In genomic region chr10:12041766-12042408, GRCh38 we compare ENCODE assay signal across 8 cellular contexts. TPM values are rescaled to one million over a fixed set of nuclear protein-coding genes. Genes with fewer than 3 reads are reported as not detected.
DNase-seq lines count a peak whose midpoint lies in the region; ATAC-seq and TF ChIP-seq lines count a peak whose summit lies in the region.

No MANE protein-coding gene starts in this region.

- no peaks in the 10 kb centered on the region for H3K9me3 ChIP-seq in transverse colon

- TF ChIP-seq EP300 in transverse colon (IDR thresholded peaks at IDR 0.05; ENCODE audit: low read depth), result no peak

- no peak for TF ChIP-seq CTCF in HL-60 (IDR thresholded peaks at IDR 0.05; ENCODE audit: insufficient read depth, low read length)
- TF ChIP-seq CTCF in WTC11 (IDR thresholded peaks at IDR 0.05), result no peak
- no peak for TF ChIP-seq CTCF in endothelial cell (IDR thresholded peaks at IDR 0.05; ENCODE audit: unreplicated experiment)
- TF ChIP-seq CTCF in transverse colon (IDR thresholded peaks at IDR 0.05), result no peak

- H3K27ac Mint-ChIP-seq in WTC11 (peak overlapping the region; percentile 91), endothelial cell (ENCODE audit: unreplicated experiment) (peak overlapping the region; percentile 92)
- H3K27ac Mint-ChIP-seq in natural killer cell treated with Interleukin-12 subunit alpha and Interleukin-12 subunit beta and Interleukin-15 and Interleukin-18, amount 100 ng/mL, for 72 hours, result peak overlapping the region; percentile 99 to 100

- POLR2A ChIA-PET in WTC11 (lab: Charles Lee), result interaction anchor here (0.7 kb wide), 1 partner anchor 55 kb away, joined by 3 read pairs; no protein-coding TSS in a partner anchor

- H3K4me3 Mint-ChIP-seq in WTC11 (peak overlapping the region; percentile 92), endothelial cell (ENCODE audit: unreplicated experiment) (peak overlapping the region; percentile 97)
- H3K4me3 Mint-ChIP-seq in natural killer cell treated with Interleukin-12 subunit alpha and Interleukin-12 subunit beta and Interleukin-15 and Interleukin-18, amount 100 ng/mL, for 72 hours, result peak overlapping the region; percentile 99

- H3K9me3 Mint-ChIP-seq in WTC11, result no peaks in the 10 kb centered on the region
- H3K9me3 Mint-ChIP-seq in endothelial cell (ENCODE audit: unreplicated experiment), result no peaks in the 10 kb centered on the region
- no peaks in the 10 kb centered on the region for H3K9me3 Mint-ChIP-seq in natural killer cell treated with Interleukin-12 subunit alpha and Interleukin-12 subunit beta and Interleukin-15 and Interleukin-18, amount 100 ng/mL, for 72 hours

- H3K36me3 Mint-ChIP-seq in WTC11 (no peaks in the 10 kb centered on the region), endothelial cell (ENCODE audit: low read depth, unreplicated experiment) (peaks cover 6% of the 10 kb centered on the region)
- H3K36me3 Mint-ChIP-seq in natural killer cell treated with Interleukin-12 subunit alpha and Interleukin-12 subunit beta and Interleukin-15 and Interleukin-18, amount 100 ng/mL, for 72 hours, result peaks cover 7% of the 10 kb centered on the region

- peaks cover 21% of the 10 kb centered on the region for H3K4me1 Mint-ChIP-seq in WTC11
- H3K4me1 Mint-ChIP-seq in endothelial cell (ENCODE audit: unreplicated experiment), result peaks cover 13% of the 10 kb centered on the region
- H3K4me1 Mint-ChIP-seq in natural killer cell treated with Interleukin-12 subunit alpha and Interleukin-12 subunit beta and Interleukin-15 and Interleukin-18, amount 100 ng/mL, for 72 hours (ENCODE audit: low read depth in 2 of 2), result peaks cover 27 to 29% of the 10 kb centered on the region in 2 donors

- H3K4me1 ChIP-seq in transverse colon, result peaks cover 5 to 21% (median 16%) of the 10 kb centered on the region in 4 donors

- H3K4me3 ChIP-seq in GM08714 (ENCODE audit: low read length) (peak overlapping the region; percentile 91), HL-60 (replicated peaks; ENCODE audit: insufficient read depth, low read length) (peak overlapping the region; percentile 74), transverse colon (peak overlapping the region; percentile 85 to 98 (median 91))

- 1 to 2% methylated on average over 11 to 26 of the region's 26 CpGs for WGBS in transverse colon (ENCODE audit: low coverage in 1 of 2), 2 donors

- TF ChIP-seq POLR2A in transverse colon (IDR thresholded peaks at IDR 0.05), result no peak

- in situ Hi-C loops in transverse colon (cut with MboI; ENCODE audit: low pct_ligation_motif_present in 1 of 4, low pct_unique_long_range_greater_than_20kb in 1 of 4, low sequenced_read_pairs in 3 of 4), result no loop called here

- CTCF ChIA-PET in WTC11 (lab: Charles Lee), result interaction anchor here (1.0 to 1.9 kb wide), 6 partner anchors 55 to 259 kb away, joined by 3 to 5 read pairs (median 3); partner anchors contain the start of genes CDC123 and NUDT5

- ATAC-seq in WTC11, result no peak
- ATAC-seq in natural killer cell treated with Interleukin-12 subunit alpha and Interleukin-12 subunit beta and Interleukin-15 and Interleukin-18, amount 100 ng/mL, for 72 hours, result peak in 1 of 2 donors; percentile 22
- ATAC-seq in GM21786 (IDR thresholded peaks at IDR 0.05; ENCODE audit: unreplicated experiment), result no peak

- H3K27me3 ChIP-seq in HL-60 (ENCODE audit: insufficient read depth, poor library complexity, severe bottlenecking) (no peaks in the 10 kb centered on the region), transverse colon (no peaks in the 10 kb centered on the region)

- H3K36me3 ChIP-seq in transverse colon, result no peaks in the 10 kb centered on the region

- intact Hi-C loops in transverse colon (cut with DNase I; ENCODE audit: low total_unique reads), result no loop called here

- DNase-seq in HL-60 (ENCODE audit: low read depth in 1 of 2, low spot score in 1 of 2) (peak in 1 of 2 experiments; percentile 8), WTC11 (ENCODE audit: low spot score) (no peak), endothelial cell (ENCODE audit: low spot score) (peak; percentile 17), transverse colon (peak; percentile 50), DMS79 (lab: John Stamatoyannopoulos, UW) (no peak)
- DNase-seq in natural killer cell treated with Interleukin-12 subunit alpha and Interleukin-12 subunit beta and Interleukin-15 and Interleukin-18, amount 100 ng/mL, for 72 hours (ENCODE audit: low spot score), result no peak

- H3K27ac ChIP-seq in HL-60 (replicated peaks), result peak overlapping the region; percentile 100
- H3K27ac ChIP-seq in transverse colon, result peak overlapping the region; percentile 92 to 97 (median 94)

- no peaks in the 10 kb centered on the region for H3K27me3 Mint-ChIP-seq in WTC11 (ENCODE audit: low read depth)
- peaks cover 10% of the 10 kb centered on the region for H3K27me3 Mint-ChIP-seq in endothelial cell (ENCODE audit: unreplicated experiment)
- H3K27me3 Mint-ChIP-seq in natural killer cell treated with Interleukin-12 subunit alpha and Interleukin-12 subunit beta and Interleukin-15 and Interleukin-18, amount 100 ng/mL, for 72 hours, result peaks cover 0 to 2% of the 10 kb centered on the region in 2 donors

TF ChIP-seq in WTC11, 78 proteins besides CTCF, POLR2A, EP300 and RAD21:
- TF ChIP-seq HMGXB4 (CRISPR knock-in tag; IDR thresholded peaks at IDR 0.05), result 0 out of 2 replicates have a peak, but pooled peaks have one; percentile 5
- no peak for TF ChIP-seq E2F5 (CRISPR knock-in tag; IDR thresholded peaks at IDR 0.05)
- no peak for TF ChIP-seq SP1 (CRISPR knock-in tag; conservative IDR thresholded peaks at IDR 0.05)
- no peak for TF ChIP-seq FOXJ3 (CRISPR knock-in tag; IDR thresholded peaks at IDR 0.05; ENCODE audit: borderline replicate concordance)
- TF ChIP-seq ZBTB43 (CRISPR knock-in tag; IDR thresholded peaks at IDR 0.05), result no peak
- TF ChIP-seq MYBL2 (CRISPR knock-in tag; IDR thresholded peaks at IDR 0.05), result no peak
- TF ChIP-seq E2F1 (CRISPR knock-in tag; IDR thresholded peaks at IDR 0.05), result no peak

RNA-seq across cellular contexts. Expression of gene UPF2, which starts 0.7 kb away (rescaled TPM):
- total RNA-seq in WTC11 (2021) (24.3 to 26.0 TPM (median 25.6 TPM) in 3 replicates), endothelial cell (ENCODE audit: unreplicated experiment) (21.9 TPM), transverse colon (10 to 100 TPM; 16.5 to 28.6 (median 23.1) TPM)
- 10 to 100 TPM; 39.6 to 55.1 TPM for total RNA-seq in natural killer cell treated with Interleukin-12 subunit alpha and Interleukin-12 subunit beta and Interleukin-15 and Interleukin-18, amount 100 ng/mL, for 72 hours

RNA-seq across cellular contexts. Expression of gene DHTKD1, which starts 26.9 kb away (rescaled TPM):
- total RNA-seq in WTC11 (2021) (57.9 to 70.6 TPM (median 66.3 TPM) in 3 replicates), endothelial cell (ENCODE audit: unreplicated experiment) (31.7 TPM), transverse colon (10 to 100 TPM in 2 of 4 donors, 1 to 10 TPM in 2; 7.0 to 29.5 (median 13.0) TPM)
- 10 to 100 TPM; 28.9 to 31.5 TPM for total RNA-seq in natural killer cell treated with Interleukin-12 subunit alpha and Interleukin-12 subunit beta and Interleukin-15 and Interleukin-18, amount 100 ng/mL, for 72 hours

Comparison
In these comparisons a context has a peak if more than half of its experiments do, and no peak if none do; other contexts are left out.
1. DNase-seq: peak in endothelial cell (single experiment) and transverse colon (single experiment); none in WTC11 (single experiment), natural killer cell treated with Interleukin-12 subunit alpha and Interleukin-12 subunit beta and Interleukin-15 and Interleukin-18, amount 100 ng/mL, for 72 hours (single experiment) and DMS79 (single experiment).
2. Peak in every context shown above with its lines, with median percentiles within 50 percentile points of each other: H3K4me3 ChIP-seq, H3K27ac Mint-ChIP-seq and H3K4me3 Mint-ChIP-seq.